In the genomic region with DNA sequence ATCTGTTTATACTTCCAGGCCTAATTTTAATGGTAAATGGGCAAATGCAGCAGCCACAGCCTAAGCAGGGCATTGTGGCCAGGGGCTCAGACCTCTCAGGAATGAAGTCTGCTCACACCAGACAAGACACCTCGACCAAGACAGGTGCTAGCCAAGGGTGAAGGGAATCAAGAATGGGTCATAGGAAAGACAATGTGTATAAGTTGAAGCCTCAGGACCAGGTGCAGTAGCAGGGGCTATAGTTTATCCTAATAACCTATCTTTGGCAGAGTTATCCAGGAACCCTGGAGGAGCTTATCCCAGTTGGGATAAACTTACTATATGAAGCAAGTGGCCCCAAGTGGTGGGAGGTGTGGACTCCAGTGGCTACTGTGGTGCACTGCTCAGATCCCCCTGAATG, we compare ENCODE assay signal across 19 cellular contexts.
A peak's percentile ranks its signal among the peaks of the same experiment; 100 is the strongest.
DNase-seq lines count a peak whose midpoint lies in the region; ATAC-seq lines count a peak whose summit lies in the region.
"Had no signal": no experiment of that assay in that cellular context is flagged by ENCODE, and none has a peak within 500 bp of the region (broad histone marks: within the 10 kb centered on the region; RNA-seq: fewer than 3 reads in every experiment).

No MANE protein-coding gene starts in this region.

- peak overlapping the region; percentile 46 for H3K27ac Mint-ChIP-seq in T-helper 2 cell treated with Interferon-gamma antibody and Interleukin-4, amounts not matched to agents 5 μg/mL and 100 μg/mL, for 36 hours
- peak overlapping the region; percentile 98 for H3K27ac Mint-ChIP-seq in activated CD4-positive, alpha-beta memory T cell treated with anti-CD3 and anti-CD28 coated beads, Interleukin-2, amount 10 ng/mL, durations not matched to agents 7 days and 5 days
- peak overlapping the region; percentile 88 to 95 for H3K27ac Mint-ChIP-seq in effector memory CD8-positive, alpha-beta T cell

- H2BK120ac ChIP-seq in trophoblast cell (ENCODE audit: insufficient read depth, low read length, poor library complexity), result no peak overlapping the region

- in situ Hi-C loops in KBM-7 (cut with MboI; ENCODE audit: low pct_unique_long_range_greater_than_20kb, low sequenced_read_pairs), result no loop called here

- H3K36me3 ChIP-seq in BLaER1 treated with 17β-estradiol and CSF1 and Interleukin-3, amounts not matched to agents 10 nM and 100 nM, result no peaks in the 10 kb centered on the region
- no peaks in the 10 kb centered on the region for H3K36me3 ChIP-seq in trophoblast cell (ENCODE audit: control insufficient read depth in 1 of 2, insufficient read depth in 2 of 2, low read length in 2 of 2)
- H3K36me3 ChIP-seq: BE2C, HAP-1 had no signal

- no peak for ATAC-seq in effector memory CD8-positive, alpha-beta T cell (replicated peaks)
- ATAC-seq: CD8-positive, alpha-beta T cell had no signal

- no peaks in the 10 kb centered on the region for H3K27me3 Mint-ChIP-seq in T-helper 2 cell treated with Interferon-gamma antibody and Interleukin-4, amounts not matched to agents 5 μg/mL and 100 μg/mL, for 36 hours (ENCODE audit: low read depth)
- H3K27me3 Mint-ChIP-seq in activated CD4-positive, alpha-beta memory T cell treated with anti-CD3 and anti-CD28 coated beads, Interleukin-2, amount 10 ng/mL, durations not matched to agents 7 days and 5 days, result no peaks in the 10 kb centered on the region
- no peaks in the 10 kb centered on the region for H3K27me3 Mint-ChIP-seq in effector memory CD8-positive, alpha-beta T cell

- H3K4me3 Mint-ChIP-seq in T-helper 2 cell treated with Interferon-gamma antibody and Interleukin-4, amounts not matched to agents 5 μg/mL and 100 μg/mL, for 36 hours, result no peak overlapping the region
- no peak overlapping the region for H3K4me3 Mint-ChIP-seq in activated CD4-positive, alpha-beta memory T cell treated with anti-CD3 and anti-CD28 coated beads, Interleukin-2, amount 10 ng/mL, durations not matched to agents 7 days and 5 days
- H3K4me3 Mint-ChIP-seq in effector memory CD8-positive, alpha-beta T cell, result peak overlapping the region in 1 of 2 donors; percentile 11
- H3K4me3 Mint-ChIP-seq: CD8-positive, alpha-beta T cell had no signal

- no peak overlapping the region for H3K4me3 ChIP-seq in BLaER1 treated with 17β-estradiol and CSF1 and Interleukin-3, amounts not matched to agents 10 nM and 100 nM
- no peak overlapping the region for H3K4me3 ChIP-seq in trophoblast cell (ENCODE audit: low read depth, low read length)
- H3K4me3 ChIP-seq: HAP-1 had no signal

- no CpG with 5 or more reads among the region's 1 CpG for WGBS in trophoblast cell (ENCODE audit: extremely low coverage, insufficient coverage, insufficient read length)

- peak overlapping the region in 6 of 11 experiments; percentile 8 to 57 (median 45); a peak in 9 of 22 replicates for H3K27ac ChIP-seq in BLaER1 treated with 17β-estradiol and CSF1 and Interleukin-3, amounts not matched to agents 10 nM and 100 nM
- no peak overlapping the region for H3K27ac ChIP-seq in trophoblast cell (ENCODE audit: low read depth, low read length)

- H4K8ac ChIP-seq in trophoblast cell (ENCODE audit: low read depth, low read length), result no peak overlapping the region

- no peak overlapping the region for H3K4ac ChIP-seq in trophoblast cell (ENCODE audit: low read depth, low read length)

- H2BK12ac ChIP-seq in trophoblast cell (ENCODE audit: low read length), result no peak overlapping the region

- no peak overlapping the region for H2AK5ac ChIP-seq in trophoblast cell (ENCODE audit: low read length)

- H3K9ac ChIP-seq in BLaER1 treated with 17β-estradiol and CSF1 and Interleukin-3, amounts not matched to agents 10 nM and 100 nM, result no peak overlapping the region
- H3K9ac ChIP-seq in trophoblast cell (ENCODE audit: low read length), result no peak overlapping the region

- H3K9me3 Mint-ChIP-seq in T-helper 2 cell treated with Interferon-gamma antibody and Interleukin-4, amounts not matched to agents 5 μg/mL and 100 μg/mL, for 36 hours, result peaks cover 36% of the 10 kb centered on the region
- peaks cover 20% of the 10 kb centered on the region for H3K9me3 Mint-ChIP-seq in activated CD4-positive, alpha-beta memory T cell treated with anti-CD3 and anti-CD28 coated beads, Interleukin-2, amount 10 ng/mL, durations not matched to agents 7 days and 5 days
- peaks cover 0 to 5% of the 10 kb centered on the region in 2 donors for H3K9me3 Mint-ChIP-seq in effector memory CD8-positive, alpha-beta T cell

- H3K18ac ChIP-seq in trophoblast cell (ENCODE audit: low read length), result no peak overlapping the region

- no peaks in the 10 kb centered on the region for H3K79me1 ChIP-seq in trophoblast cell (ENCODE audit: low read length)

- DNase-seq in T-helper 2 cell treated with Interferon-gamma antibody and Interleukin-4, amounts not matched to agents 5 μg/mL and 100 μg/mL, for 36 hours (ENCODE audit: low spot score), result no peak
- DNase-seq in T-helper 2 cell (no peak), trophoblast cell (no peak), SW480 (ENCODE audit: low spot score) (no peak), KBM-7 (no peak)
- no peak for DNase-seq in activated CD4-positive, alpha-beta memory T cell treated with anti-CD3 and anti-CD28 coated beads, Interleukin-2, amount 10 ng/mL, durations not matched to agents 7 days and 5 days
- no peak for DNase-seq in effector memory CD8-positive, alpha-beta T cell
- DNase-seq: 8988T; BE2C; CD8-positive, alpha-beta T cell; IMR-90; Karpas-422; NCI-H1417 treated with DMSO at 0.1 percent for 48 hours; NCI-H187 treated with DMSO at 0.1 percent for 48 hours; NCI-H2227 treated with DMSO at 0.1 percent for 48 hours; NCI-H510A treated with DMSO at 0.1 percent for 48 hours; SHP77 had no signal

- no peaks in the 10 kb centered on the region for H3K27me3 ChIP-seq in BLaER1 treated with 17β-estradiol and CSF1 and Interleukin-3, amounts not matched to agents 10 nM and 100 nM
- no peaks in the 10 kb centered on the region for H3K27me3 ChIP-seq in trophoblast cell (ENCODE audit: insufficient read depth, low read length)
- H3K27me3 ChIP-seq: BE2C had no signal

- peaks cover 49% of the 10 kb centered on the region for H3K36me3 Mint-ChIP-seq in T-helper 2 cell treated with Interferon-gamma antibody and Interleukin-4, amounts not matched to agents 5 μg/mL and 100 μg/mL, for 36 hours (ENCODE audit: low read depth)
- H3K36me3 Mint-ChIP-seq in activated CD4-positive, alpha-beta memory T cell treated with anti-CD3 and anti-CD28 coated beads, Interleukin-2, amount 10 ng/mL, durations not matched to agents 7 days and 5 days (ENCODE audit: low read depth), result peaks cover 84% of the 10 kb centered on the region
- no peaks in the 10 kb centered on the region for H3K36me3 Mint-ChIP-seq in effector memory CD8-positive, alpha-beta T cell (ENCODE audit: insufficient read depth)

- peaks cover 71% of the 10 kb centered on the region for H3K4me1 Mint-ChIP-seq in T-helper 2 cell treated with Interferon-gamma antibody and Interleukin-4, amounts not matched to agents 5 μg/mL and 100 μg/mL, for 36 hours (ENCODE audit: low read depth)
- peaks cover 87% of the 10 kb centered on the region for H3K4me1 Mint-ChIP-seq in activated CD4-positive, alpha-beta memory T cell treated with anti-CD3 and anti-CD28 coated beads, Interleukin-2, amount 10 ng/mL, durations not matched to agents 7 days and 5 days
- H3K4me1 Mint-ChIP-seq in effector memory CD8-positive, alpha-beta T cell (ENCODE audit: low read depth in 2 of 2), result peaks cover 34 to 54% of the 10 kb centered on the region in 2 donors

- H2BK5ac ChIP-seq in trophoblast cell (ENCODE audit: low read depth, low read length, poor library complexity), result no peak overlapping the region

- H4K12ac ChIP-seq in trophoblast cell (ENCODE audit: low read depth, low read length), result no peak overlapping the region

- H3K9me3 ChIP-seq in BLaER1 treated with 17β-estradiol and CSF1 and Interleukin-3, amounts not matched to agents 10 nM and 100 nM (replicated peaks in 1 of 11), result peaks cover 0 to 26% (median 8%) of the 10 kb centered on the region in 11 experiments; a peak in 8 of 22 replicates
- no peaks in the 10 kb centered on the region for H3K9me3 ChIP-seq in trophoblast cell (ENCODE audit: insufficient read depth, low read depth, low read length)
- H3K9me3 ChIP-seq: BE2C, HAP-1 had no signal

- H3K4me1 ChIP-seq in BLaER1 treated with 17β-estradiol and CSF1 and Interleukin-3, amounts not matched to agents 10 nM and 100 nM, result peaks cover 0 to 71% (median 15%) of the 10 kb centered on the region in 10 experiments; a peak in 12 of 20 replicates
- no peaks in the 10 kb centered on the region for H3K4me1 ChIP-seq in trophoblast cell (ENCODE audit: control insufficient read depth in 1 of 2, insufficient read depth in 2 of 2, low read length in 2 of 2)
- H3K4me1 ChIP-seq: BE2C, HAP-1 had no signal

- H2AFZ ChIP-seq in trophoblast cell (ENCODE audit: insufficient read depth, low read length, poor library complexity), result no peak overlapping the region

- peak overlapping the region in 6 of 11 experiments; percentile 4 to 82 (median 58); a peak in 10 of 22 replicates for H3K4me2 ChIP-seq in BLaER1 treated with 17β-estradiol and CSF1 and Interleukin-3, amounts not matched to agents 10 nM and 100 nM
- no peak overlapping the region for H3K4me2 ChIP-seq in trophoblast cell (ENCODE audit: low read length)

- H3K23ac ChIP-seq in trophoblast cell (ENCODE audit: low read length), result no peak overlapping the region

- no peak overlapping the region for H3K14ac ChIP-seq in trophoblast cell (ENCODE audit: low read length)

- no peaks in the 10 kb centered on the region for H3K79me2 ChIP-seq in trophoblast cell (ENCODE audit: control insufficient read depth, insufficient read depth, low read length, poor library complexity)

- H4K20me1 ChIP-seq in BLaER1 treated with 17β-estradiol and CSF1 and Interleukin-3, amounts not matched to agents 10 nM and 100 nM, result no peaks in the 10 kb centered on the region

- CTCF ChIA-PET in activated CD4-positive, alpha-beta memory T cell treated with anti-CD3 and anti-CD28 coated beads, Interleukin-2, amount 10 ng/mL, durations not matched to agents 7 days and 5 days (lab: Charles Lee), result interaction anchor here (0.6 to 3.1 kb wide), 10 partner anchors 9 to 171 kb away, joined by 3 to 20 read pairs (median 6); a partner anchor contains a TSS

- POLR2A ChIA-PET in activated CD4-positive, alpha-beta memory T cell treated with anti-CD3 and anti-CD28 coated beads, Interleukin-2, amount 10 ng/mL, durations not matched to agents 7 days and 5 days (lab: Charles Lee), result interaction anchor here (0.8 to 8.7 kb wide), 16 partner anchors 8 to 206 kb away, joined by 3 to 198 read pairs (median 18); a partner anchor contains a TSS

- no peak overlapping the region for H4K91ac ChIP-seq in trophoblast cell (ENCODE audit: low read depth, low read length)

Comparison
In these comparisons a context has a peak if more than half of its experiments do, and no peak if none do; other contexts are left out.
1. H3K27ac Mint-ChIP-seq: peak in every context shown above with its lines; median percentile 98 in activated CD4-positive, alpha-beta memory T cell treated with anti-CD3 and anti-CD28 coated beads, Interleukin-2, amount 10 ng/mL, durations not matched to agents 7 days and 5 days; 92 in effector memory CD8-positive, alpha-beta T cell; 46 in T-helper 2 cell treated with Interferon-gamma antibody and Interleukin-4, amounts not matched to agents 5 μg/mL and 100 μg/mL, for 36 hours.